ENCODE assay signal across 24 cellular contexts in genomic region chr6:69421270-69421669, GRCh38.
DNase-seq lines count a peak whose midpoint lies in the region; ATAC-seq, FAIRE-seq and TF ChIP-seq lines count a peak whose summit lies in the region.
"Had no signal": no experiment of that assay in that cellular context is flagged by ENCODE, and none has a peak within 500 bp of the region (broad histone marks: within the 10 kb centered on the region; RNA-seq: fewer than 3 reads in every experiment).

No MANE protein-coding gene starts in this region.

- ATAC-seq in A549 (no peak), IMR-90 (ENCODE audit: low read depth) (no peak), GM12878 (no peak), HG03460 (IDR thresholded peaks at IDR 0.05; ENCODE audit: unreplicated experiment) (no peak)
- ATAC-seq: CD8-positive, alpha-beta T cell had no signal

- no peak overlapping the region for H3K27ac ChIP-seq in A549
- no peak overlapping the region for H3K27ac ChIP-seq in IMR-90 (ENCODE audit: insufficient read depth, low read length)
- no peak overlapping the region for H3K27ac ChIP-seq in GM12878 (ENCODE audit: control insufficient read depth, insufficient read depth)
- no peak overlapping the region for H3K27ac ChIP-seq in H1 (ENCODE audit: low read depth, low read length)
- H3K27ac ChIP-seq in smooth muscle cell (ENCODE audit: low read depth), result no peak overlapping the region
- H3K27ac ChIP-seq: BLaER1 treated with 17β-estradiol and CSF1 and Interleukin-3, amounts not matched to agents 10 nM and 100 nM; C4-2B had no signal

- RAD21 ChIA-PET in GM12878 (lab: Charles Lee; ENCODE audit: unreplicated experiment), result no interaction called here

- no peaks in the 10 kb centered on the region for H3K27me3 Mint-ChIP-seq in activated T-cell treated with anti-CD3 and anti-CD28 coated beads, Interleukin-2, amount 50 U/mL, for 24 hours
- H3K27me3 Mint-ChIP-seq in glutamatergic neuron (ENCODE audit: unreplicated experiment), result no peaks in the 10 kb centered on the region
- H3K27me3 Mint-ChIP-seq: B cell; CD4-positive, alpha-beta T cell had no signal

- TF ChIP-seq CTCF in A549 (IDR thresholded peaks at IDR 0.05) (no peak), IMR-90 (conservative IDR thresholded peaks at IDR 0.05; ENCODE audit: low read depth, low read length) (no peak), GM12878 (IDR thresholded peaks at IDR 0.05 in 2 of 3, conservative IDR thresholded peaks at IDR 0.05 in 1 of 3; ENCODE audit: control insufficient read depth in 2 of 3, extremely low read depth in 1 of 3, insufficient read depth in 1 of 3, low read depth in 3 of 3, low read length in 3 of 3) (no peak), H1 (IDR thresholded peaks at IDR 0.05; ENCODE audit: control extremely low read depth in 1 of 3, insufficient read depth in 1 of 3, low read depth in 1 of 3, low read length in 3 of 3) (no peak), glutamatergic neuron (IDR thresholded peaks at IDR 0.05; ENCODE audit: partially characterized antibody, unreplicated experiment) (no peak), smooth muscle cell (IDR thresholded peaks at IDR 0.05; ENCODE audit: borderline replicate concordance, insufficient read depth, poor library complexity, severe bottlenecking) (no peak)

- no peak overlapping the region for H2BK120ac ChIP-seq in IMR-90 (ENCODE audit: low read depth, low read length)
- no peak overlapping the region for H2BK120ac ChIP-seq in H1 (replicated peaks; ENCODE audit: low read depth, low read length)

- H3K27me3 ChIP-seq in IMR-90 (ENCODE audit: control insufficient read depth, insufficient read depth, low read length) (no peaks in the 10 kb centered on the region), GM12878 (replicated peaks in 1 of 2; ENCODE audit: control insufficient read depth in 2 of 2, insufficient read depth in 2 of 2, low read length in 1 of 2) (no peaks in the 10 kb centered on the region), H1 (replicated peaks in 1 of 4; ENCODE audit: control insufficient read depth in 3 of 4, extremely low read depth in 1 of 4, insufficient read depth in 3 of 4, low read length in 3 of 4) (peaks cover 0 to 1% (median 0%) of the 10 kb centered on the region in 4 experiments; a peak in 1 of 7 replicates), smooth muscle cell (ENCODE audit: low read depth) (no peaks in the 10 kb centered on the region)
- H3K27me3 ChIP-seq: BLaER1 treated with 17β-estradiol and CSF1 and Interleukin-3, amounts not matched to agents 10 nM and 100 nM had no signal

- FAIRE-seq in A549 (lab: Jason Lieb, UNC) (no peak), GM12878 (lab: Jason Lieb, UNC) (peak; percentile 7), H1 (lab: Jason Lieb, UNC) (no peak)
- FAIRE-seq: A204.1, D721Med, G401.6, GM12892, GM18507 had no signal

- no peaks in the 10 kb centered on the region for H4K20me1 ChIP-seq in IMR-90 (ENCODE audit: insufficient read depth, low read length)
- no peaks in the 10 kb centered on the region for H4K20me1 ChIP-seq in GM12878 (ENCODE audit: control insufficient read depth, insufficient read depth)
- H4K20me1 ChIP-seq in H1 (replicated peaks in 1 of 2; ENCODE audit: control insufficient read depth in 1 of 2, insufficient read depth in 2 of 2, low read length in 2 of 2), result no peaks in the 10 kb centered on the region
- H4K20me1 ChIP-seq in smooth muscle cell (ENCODE audit: low read depth), result no peaks in the 10 kb centered on the region
- H4K20me1 ChIP-seq: BLaER1 treated with 17β-estradiol and CSF1 and Interleukin-3, amounts not matched to agents 10 nM and 100 nM had no signal

- DNase-seq in A549 (ENCODE audit: low read depth in 1 of 2, low spot score in 1 of 2) (no peak), IMR-90 (no peak), GM12878 (ENCODE audit: low read depth, low spot score) (no peak), H1 (ENCODE audit: low read depth in 1 of 2, low spot score in 2 of 2) (no peak), glutamatergic neuron (no peak), smooth muscle cell (lab: John Stamatoyannopoulos, UW; ENCODE audit: unreplicated experiment) (no peak)
- DNase-seq in activated T-cell treated with anti-CD3 and anti-CD28 coated beads, Interleukin-2, amount 50 U/mL, for 24 hours, result no peak
- DNase-seq: 8988T; AML-193; Caco-2; Calu3; CD4-positive, alpha-beta T cell; CD8-positive, alpha-beta T cell; DMS79 treated with DMSO at 0.1 percent for 48 hours; GF-D8 had no signal

- H3K79me2 ChIP-seq in GM12878 (ENCODE audit: control insufficient read depth, insufficient read depth, low read length) (no peaks in the 10 kb centered on the region), H1 (ENCODE audit: control insufficient read depth in 1 of 2, insufficient read depth in 2 of 2, low read length in 2 of 2) (no peaks in the 10 kb centered on the region), smooth muscle cell (ENCODE audit: low read depth) (no peaks in the 10 kb centered on the region)

- H3K9me3 ChIP-seq in A549 (no peaks in the 10 kb centered on the region), IMR-90 (ENCODE audit: control insufficient read depth, insufficient read depth, low read length) (peaks cover 4% of the 10 kb centered on the region), GM12878 (replicated peaks; ENCODE audit: control insufficient read depth, insufficient read depth, low read length) (no peaks in the 10 kb centered on the region), H1 (ENCODE audit: insufficient read depth in 2 of 2, low read depth in 1 of 2, low read length in 1 of 2) (no peaks in the 10 kb centered on the region), smooth muscle cell (replicated peaks; ENCODE audit: low read depth) (no peaks in the 10 kb centered on the region)
- H3K9me3 ChIP-seq: BLaER1 treated with 17β-estradiol and CSF1 and Interleukin-3, amounts not matched to agents 10 nM and 100 nM; Caco-2 had no signal

- no peak overlapping the region for H3K56ac ChIP-seq in IMR-90 (ENCODE audit: extremely low read depth, insufficient read depth, low read length)
- H3K56ac ChIP-seq in H1 (replicated peaks; ENCODE audit: insufficient read length, low read depth, low read length), result no peak overlapping the region

- H2AFZ ChIP-seq in IMR-90 (replicated peaks; ENCODE audit: low read length, poor library complexity), result no peak overlapping the region
- no peak overlapping the region for H2AFZ ChIP-seq in GM12878 (ENCODE audit: control insufficient read depth, low read depth, low read length)
- H2AFZ ChIP-seq in H1 (ENCODE audit: low read length), result no peak overlapping the region
- H2AFZ ChIP-seq in smooth muscle cell (ENCODE audit: low read depth), result no peak overlapping the region

- H4K5ac ChIP-seq in IMR-90 (ENCODE audit: low read depth, low read length), result no peak overlapping the region
- no peak overlapping the region for H4K5ac ChIP-seq in H1 (ENCODE audit: insufficient read length, low read depth, low read length)

- no peaks in the 10 kb centered on the region for H3F3A ChIP-seq in smooth muscle cell (ENCODE audit: low read depth)

- no peak overlapping the region for H4K91ac ChIP-seq in IMR-90 (ENCODE audit: insufficient read depth, low read depth, low read length)
- no peak overlapping the region for H4K91ac ChIP-seq in H1 (replicated peaks; ENCODE audit: insufficient read length, low read length)

- CTCF ChIA-PET in A549 (lab: Yijun Ruan, JAX) (no interaction called here), IMR-90 (lab: Yijun Ruan, JAX) (no interaction called here), GM12878 (lab: Yijun Ruan, JAX) (no interaction called here), H1 (lab: Charles Lee; ENCODE audit: partially characterized antibody) (no interaction called here)

- dilution Hi-C loops in IMR-90 (cut with HindIII; ENCODE audit: low sequenced_read_pairs, unreplicated experiment), result no loop called here

- no peak overlapping the region for H2BK5ac ChIP-seq in IMR-90 (ENCODE audit: low read depth, low read length, poor library complexity, severe bottlenecking)
- no peak overlapping the region for H2BK5ac ChIP-seq in H1 (ENCODE audit: low read depth, low read length)

- intact Hi-C loops in IMR-90 (cut with micrococcal nuclease) (no loop called here), GM12878 (cut with micrococcal nuclease; ENCODE audit: unreplicated experiment) (no loop called here)

- peaks cover 2% of the 10 kb centered on the region for H3K9me3 Mint-ChIP-seq in activated T-cell treated with anti-CD3 and anti-CD28 coated beads, Interleukin-2, amount 50 U/mL, for 24 hours
- no peaks in the 10 kb centered on the region for H3K9me3 Mint-ChIP-seq in glutamatergic neuron (ENCODE audit: unreplicated experiment)
- H3K9me3 Mint-ChIP-seq: CD4-positive, alpha-beta T cell had no signal

- in situ Hi-C loops in IMR-90 (cut with MboI; ENCODE audit: low sequenced_read_pairs), result no loop called here
- in situ Hi-C loops in GM12878 (cut with MboI), result no loop called here

- H2BK15ac ChIP-seq in IMR-90 (ENCODE audit: low read depth, low read length), result no peak overlapping the region
- no peak overlapping the region for H2BK15ac ChIP-seq in H1 (ENCODE audit: low read length)

- H3K4me1 ChIP-seq in A549, result no peaks in the 10 kb centered on the region
- H3K4me1 ChIP-seq in IMR-90 (ENCODE audit: control insufficient read depth, insufficient read depth, low read length), result no peaks in the 10 kb centered on the region
- H3K4me1 ChIP-seq in GM12878 (ENCODE audit: control insufficient read depth, insufficient read depth, low read length), result no peaks in the 10 kb centered on the region
- no peaks in the 10 kb centered on the region for H3K4me1 ChIP-seq in H1 (replicated peaks in 1 of 4; ENCODE audit: control insufficient read depth in 3 of 4, insufficient read depth in 4 of 4, low read length in 3 of 4)
- no peaks in the 10 kb centered on the region for H3K4me1 ChIP-seq in smooth muscle cell (ENCODE audit: low read depth)
- H3K4me1 ChIP-seq: BLaER1 treated with 17β-estradiol and CSF1 and Interleukin-3, amounts not matched to agents 10 nM and 100 nM; Caco-2 had no signal

- H3K4me3 ChIP-seq in A549 (no peak overlapping the region), IMR-90 (ENCODE audit: insufficient read depth, low read depth, low read length) (no peak overlapping the region), GM12878 (no peak overlapping the region), H1 (ENCODE audit: extremely low read depth in 1 of 4, insufficient read depth in 2 of 4, low read depth in 3 of 4, low read length in 4 of 4) (no peak overlapping the region), smooth muscle cell (no peak overlapping the region)
- H3K4me3 ChIP-seq: BLaER1 treated with 17β-estradiol and CSF1 and Interleukin-3, amounts not matched to agents 10 nM and 100 nM had no signal

- H3K4me2 ChIP-seq in A549 (no peak overlapping the region), IMR-90 (ENCODE audit: low read depth, low read length) (no peak overlapping the region), GM12878 (ENCODE audit: control insufficient read depth, insufficient read depth) (no peak overlapping the region), H1 (ENCODE audit: insufficient read depth in 1 of 2, low read depth in 2 of 2, low read length in 2 of 2) (no peak overlapping the region), smooth muscle cell (no peak overlapping the region)
- H3K4me2 ChIP-seq: BLaER1 treated with 17β-estradiol and CSF1 and Interleukin-3, amounts not matched to agents 10 nM and 100 nM had no signal

- no peak overlapping the region for H4K8ac ChIP-seq in IMR-90 (ENCODE audit: low read depth in 2 of 2, low read length in 2 of 2)
- no peak overlapping the region for H4K8ac ChIP-seq in H1 (ENCODE audit: extremely low read depth, insufficient read depth, low read length)

- SMC1A ChIA-PET in GM12878 (lab: Charles Lee; ENCODE audit: uncharacterized antibody, unreplicated experiment), result no interaction called here

- H3K9me1 ChIP-seq in IMR-90 (ENCODE audit: insufficient read depth, low read length), result no peaks in the 10 kb centered on the region

- H3K4ac ChIP-seq in IMR-90 (ENCODE audit: low read depth, low read length), result no peak overlapping the region
- H3K4ac ChIP-seq in H1 (replicated peaks; ENCODE audit: insufficient read length, low read depth, low read length), result no peak overlapping the region

- no peak overlapping the region for H3K4me3 Mint-ChIP-seq in activated T-cell treated with anti-CD3 and anti-CD28 coated beads, Interleukin-2, amount 50 U/mL, for 24 hours
- no peak overlapping the region for H3K4me3 Mint-ChIP-seq in glutamatergic neuron (ENCODE audit: unreplicated experiment)
- H3K4me3 Mint-ChIP-seq: B cell; CD4-positive, alpha-beta T cell; CD8-positive, alpha-beta T cell had no signal

- no peaks in the 10 kb centered on the region for H3K23me2 ChIP-seq in H1 (ENCODE audit: low read depth, low read length)

- H3K23ac ChIP-seq in IMR-90 (ENCODE audit: low read depth, low read length), result no peak overlapping the region
- no peak overlapping the region for H3K23ac ChIP-seq in H1 (ENCODE audit: insufficient read length)

- H2BK20ac ChIP-seq in IMR-90 (ENCODE audit: low read depth, low read length) (no peak overlapping the region), H1 (ENCODE audit: low read length) (no peak overlapping the region)

- TF ChIP-seq RAD21 in A549 (conservative IDR thresholded peaks at IDR 0.05 in 1 of 2, IDR thresholded peaks at IDR 0.05 in 1 of 2), result no peak
- no peak for TF ChIP-seq RAD21 in IMR-90 (IDR thresholded peaks at IDR 0.05; ENCODE audit: low read length)
- TF ChIP-seq RAD21 in GM12878 (IDR thresholded peaks at IDR 0.05; ENCODE audit: insufficient read depth, low read depth, low read length), result no peak
- no peak for TF ChIP-seq RAD21 in H1 (IDR thresholded peaks at IDR 0.05 in 1 of 2, conservative IDR thresholded peaks at IDR 0.05 in 1 of 2; ENCODE audit: low read depth in 2 of 2, low read length in 2 of 2)

- no peaks in the 10 kb centered on the region for H3K36me3 Mint-ChIP-seq in activated T-cell treated with anti-CD3 and anti-CD28 coated beads, Interleukin-2, amount 50 U/mL, for 24 hours (ENCODE audit: low read depth)
- H3K36me3 Mint-ChIP-seq in glutamatergic neuron (ENCODE audit: unreplicated experiment), result no peaks in the 10 kb centered on the region
- H3K36me3 Mint-ChIP-seq: CD8-positive, alpha-beta T cell had no signal

- no peaks in the 10 kb centered on the region for H3K79me1 ChIP-seq in IMR-90 (ENCODE audit: low read depth in 1 of 2, low read length in 2 of 2)
- no peaks in the 10 kb centered on the region for H3K79me1 ChIP-seq in H1 (ENCODE audit: low read depth, low read length)

- H3K14ac ChIP-seq in IMR-90 (replicated peaks; ENCODE audit: low read depth, low read length), result no peak overlapping the region
- H3K14ac ChIP-seq in H1 (ENCODE audit: insufficient read length), result no peak overlapping the region

- H3K4me1 Mint-ChIP-seq in activated T-cell treated with anti-CD3 and anti-CD28 coated beads, Interleukin-2, amount 50 U/mL, for 24 hours (ENCODE audit: low read depth), result no peaks in the 10 kb centered on the region
- peaks cover 6% of the 10 kb centered on the region for H3K4me1 Mint-ChIP-seq in glutamatergic neuron (ENCODE audit: low read depth, unreplicated experiment)
- H3K4me1 Mint-ChIP-seq: B cell had no signal

- no peak overlapping the region for H2AK9ac ChIP-seq in IMR-90 (replicated peaks; ENCODE audit: low read depth, low read length, poor library complexity)

- no peak overlapping the region for H2BK12ac ChIP-seq in H1 (ENCODE audit: low read depth, low read length)

- H2AK5ac ChIP-seq in IMR-90 (ENCODE audit: low read depth, low read length) (no peak overlapping the region), H1 (ENCODE audit: low read depth, low read length) (no peak overlapping the region)

- no peak overlapping the region for H3K18ac ChIP-seq in IMR-90 (ENCODE audit: low read depth, low read length)
- no peak overlapping the region for H3K18ac ChIP-seq in H1 (ENCODE audit: extremely low read depth, low read length)

- H3K9ac ChIP-seq in IMR-90 (ENCODE audit: low read depth, low read length) (no peak overlapping the region), GM12878 (ENCODE audit: control insufficient read depth, insufficient read depth, low read length) (no peak overlapping the region), H1 (replicated peaks in 1 of 4; ENCODE audit: extremely low read depth in 1 of 4, low read depth in 3 of 4, low read length in 3 of 4) (no peak overlapping the region), smooth muscle cell (ENCODE audit: low read depth) (no peak overlapping the region)
- H3K9ac ChIP-seq: BLaER1 treated with 17β-estradiol and CSF1 and Interleukin-3, amounts not matched to agents 10 nM and 100 nM had no signal

- TF ChIP-seq EP300 in A549 (IDR thresholded peaks at IDR 0.05), result no peak
- no peak for TF ChIP-seq EP300 in GM12878 (IDR thresholded peaks at IDR 0.05; ENCODE audit: borderline replicate concordance in 1 of 2, control insufficient read depth in 1 of 2, low read depth in 2 of 2, low read length in 2 of 2)
- TF ChIP-seq EP300 in H1 (IDR thresholded peaks at IDR 0.05; ENCODE audit: borderline replicate concordance in 1 of 2, low read depth in 2 of 2, low read length in 2 of 2), result no peak

- H3K27ac Mint-ChIP-seq in activated T-cell treated with anti-CD3 and anti-CD28 coated beads, Interleukin-2, amount 50 U/mL, for 24 hours, result no peak overlapping the region
- H3K27ac Mint-ChIP-seq in glutamatergic neuron (ENCODE audit: unreplicated experiment), result no peak overlapping the region
- H3K27ac Mint-ChIP-seq: B cell; CD4-positive, alpha-beta T cell; CD8-positive, alpha-beta T cell had no signal

- BruUV-seq in IMR-90 (replicated peaks; lab: Mats Ljungman, UMichigan), result no TSS peak
- no TSS peak for BruUV-seq in GM12878 (replicated peaks; lab: Mats Ljungman, UMichigan)

- TF ChIP-seq POLR2A in A549 (IDR thresholded peaks at IDR 0.05; ENCODE audit: low read length) (no peak), IMR-90 (IDR thresholded peaks at IDR 0.05; ENCODE audit: low read depth, low read length) (no peak), GM12878 (IDR thresholded peaks at IDR 0.05; ENCODE audit: low read depth, low read length) (no peak), H1 (IDR thresholded peaks at IDR 0.05; ENCODE audit: control extremely low read depth in 1 of 2, low read depth in 2 of 2, low read length in 2 of 2) (no peak)

- H3K36me3 ChIP-seq in IMR-90 (ENCODE audit: control insufficient read depth, insufficient read depth, low read length), result no peaks in the 10 kb centered on the region
- no peaks in the 10 kb centered on the region for H3K36me3 ChIP-seq in GM12878 (ENCODE audit: control insufficient read depth in 2 of 2, insufficient read depth in 2 of 2, low read length in 1 of 2)
- no peaks in the 10 kb centered on the region for H3K36me3 ChIP-seq in H1 (ENCODE audit: control insufficient read depth in 2 of 4, insufficient read depth in 4 of 4, low read length in 3 of 4)
- H3K36me3 ChIP-seq in smooth muscle cell (ENCODE audit: low read depth), result no peaks in the 10 kb centered on the region
- H3K36me3 ChIP-seq: BLaER1 treated with 17β-estradiol and CSF1 and Interleukin-3, amounts not matched to agents 10 nM and 100 nM had no signal

- POLR2A ChIA-PET in A549 (lab: Yijun Ruan, JAX), result no interaction called here
- POLR2A ChIA-PET in IMR-90 (lab: Charles Lee; ENCODE audit: unreplicated experiment), result no interaction called here
- POLR2A ChIA-PET in GM12878 (lab: Charles Lee), result no interaction called here
- POLR2A ChIA-PET in H1 (lab: Charles Lee; ENCODE audit: partially characterized antibody), result no interaction called here
